6 cellular contexts compared by ENCODE assay signal in genomic region chr11:15268598-15268997, GRCh38.
"Had no signal": no experiment of that assay in that cellular context is flagged by ENCODE, and none has a peak within 500 bp of the region (broad histone marks: within the 10 kb centered on the region; RNA-seq: fewer than 3 reads in every experiment).

No MANE protein-coding gene starts in this region.

- ATAC-seq: GM23338, HepG2 had no signal

- H3K4me3 ChIP-seq: GM23338 had no signal

- H3K27ac ChIP-seq: HL-60 had no signal

- DNase-seq: H9, HCEC 1CT, KBM-7 had no signal
